In the genomic region with DNA sequence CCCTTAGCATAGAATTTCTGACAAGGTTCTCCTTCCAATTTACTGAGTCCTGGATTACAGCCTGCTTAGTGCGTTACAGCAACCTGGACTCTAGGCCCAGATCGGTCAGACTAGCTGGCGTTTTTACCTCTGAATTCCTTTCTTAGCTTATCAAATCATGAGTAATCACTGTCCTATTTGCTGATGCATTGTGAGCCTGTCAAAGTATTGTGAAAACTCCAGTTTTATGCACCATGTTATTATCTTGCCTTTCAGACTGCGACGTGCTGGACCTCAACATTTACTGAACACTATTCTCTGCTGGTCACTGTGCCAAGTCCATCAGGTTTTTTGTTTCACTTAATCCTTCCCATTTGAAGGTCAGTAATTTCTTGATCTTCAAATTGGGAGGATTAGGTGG, we compare ENCODE assay signal across 27 cellular contexts. TPM values are rescaled to one million over a fixed set of nuclear protein-coding genes. Genes with fewer than 3 reads are reported as not detected.
DNase-seq lines count a peak whose midpoint lies in the region; ATAC-seq and TF ChIP-seq lines count a peak whose summit lies in the region.
"Had no signal": no experiment of that assay in that cellular context is flagged by ENCODE, and none has a peak within 500 bp of the region (broad histone marks: within the 10 kb centered on the region; RNA-seq: fewer than 3 reads in every experiment).

No MANE protein-coding gene starts in this region.

- no peak overlapping the region for H3K4me3 Mint-ChIP-seq in activated T-helper 17 cell treated with anti-CD3 and anti-CD28 coated beads, Interleukin-2, amount 50 U/mL, for 72 hours
- H3K4me3 Mint-ChIP-seq in progenitor cell of endocrine pancreas (ENCODE audit: low read depth) (no peak overlapping the region), T-cell (no peak overlapping the region)
- H3K4me3 Mint-ChIP-seq: activated CD4-positive, alpha-beta T cell treated with anti-CD3 and anti-CD28 coated beads for 36 hours; activated CD8-positive, alpha-beta T cell treated with anti-CD3 and anti-CD28 coated beads, Interleukin-2, amount 10 ng/mL, durations not matched to agents 7 days and 5 days; activated naive CD8-positive, alpha-beta T cell treated with anti-CD3 and anti-CD28 coated beads, Interleukin-2, amount 10 ng/mL, durations not matched to agents 7 days and 5 days; effector memory CD8-positive, alpha-beta T cell; stimulated activated naive CD8-positive, alpha-beta T cell treated with anti-CD3 and anti-CD28 coated beads, Interleukin-15, amount 100 ng/mL, for 72 hours; T-helper 1 cell treated with Interleukin-12 subunit alpha and Interleukin-12 subunit beta and Interleukin-4 antibody, amounts not matched to agents 30 μg/mL and 1 μg/mL, for 36 hours had no signal

- ATAC-seq in activated T-helper 17 cell treated with anti-CD3 and anti-CD28 coated beads, Interleukin-2, amount 50 U/mL, for 72 hours (replicated peaks) = no peak
- ATAC-seq in T-cell (replicated peaks in 1 of 4) = no peak
- ATAC-seq: activated CD4-positive, alpha-beta T cell treated with anti-CD3 and anti-CD28 coated beads for 36 hours; activated CD8-positive, alpha-beta T cell treated with anti-CD3 and anti-CD28 coated beads, Interleukin-2, amount 10 ng/mL, durations not matched to agents 7 days and 5 days; effector memory CD8-positive, alpha-beta T cell; esophagus mucosa; left lobe of liver; stimulated activated naive CD8-positive, alpha-beta T cell treated with anti-CD3 and anti-CD28 coated beads, Interleukin-15, amount 100 ng/mL, for 72 hours had no signal

- H3K27me3 Mint-ChIP-seq in activated T-helper 17 cell treated with anti-CD3 and anti-CD28 coated beads, Interleukin-2, amount 50 U/mL, for 72 hours = no peaks in the 10 kb centered on the region
- H3K27me3 Mint-ChIP-seq in progenitor cell of endocrine pancreas = no peaks in the 10 kb centered on the region
- H3K27me3 Mint-ChIP-seq in T-cell = no peaks in the 10 kb centered on the region
- H3K27me3 Mint-ChIP-seq: activated CD4-positive, alpha-beta T cell treated with anti-CD3 and anti-CD28 coated beads for 36 hours; activated naive CD8-positive, alpha-beta T cell treated with anti-CD3 and anti-CD28 coated beads, Interleukin-2, amount 10 ng/mL, durations not matched to agents 7 days and 5 days; effector memory CD8-positive, alpha-beta T cell; stimulated activated naive CD8-positive, alpha-beta T cell treated with anti-CD3 and anti-CD28 coated beads, Interleukin-15, amount 100 ng/mL, for 72 hours had no signal

- H3K4me3 ChIP-seq in fibroblast of the aortic adventitia (ENCODE audit: low read depth, low read length) = no peak overlapping the region
- H3K4me3 ChIP-seq: colonic mucosa, skin epidermis, thyroid gland had no signal

- CTCF ChIA-PET in T-cell (lab: Charles Lee) = interaction anchor here in 1 of 2 donors (0.5 kb wide), 1 partner anchor 37 kb away, joined by 3 read pairs; no protein-coding TSS in a partner anchor

- DNase-seq in NCI-H2227 (lab: John Stamatoyannopoulos, UW; ENCODE audit: unreplicated experiment) = peak; percentile 63
- peak; percentile 58 for DNase-seq in fibroblast of the aortic adventitia (ENCODE audit: low read depth)
- DNase-seq in progenitor cell of endocrine pancreas (ENCODE audit: low spot score, unreplicated experiment) = no peak
- no peak for DNase-seq in NCI-H2029 treated with DMSO at 0.1 percent for 48 hours (lab: John Stamatoyannopoulos, UW)
- DNase-seq in NCI-H774 (lab: John Stamatoyannopoulos, UW) = no peak
- no peak for DNase-seq in NCI-H748 (lab: John Stamatoyannopoulos, UW; ENCODE audit: unreplicated experiment)
- no peak for DNase-seq in T-cell
- DNase-seq: activated CD4-positive, alpha-beta T cell treated with anti-CD3 and anti-CD28 coated beads for 36 hours; activated CD8-positive, alpha-beta T cell treated with anti-CD3 and anti-CD28 coated beads, Interleukin-2, amount 10 ng/mL, durations not matched to agents 7 days and 5 days; activated effector memory CD4-positive, alpha-beta T cell treated with anti-CD3 and anti-CD28 coated beads, Interleukin-2, amount 50 U/mL, for 16 hours; activated naive CD8-positive, alpha-beta T cell treated with anti-CD3 and anti-CD28 coated beads, Interleukin-2, amount 10 ng/mL, durations not matched to agents 7 days and 5 days; colonic mucosa; effector memory CD8-positive, alpha-beta T cell; foreskin melanocyte; NCI-H1092; NCI-H1694 treated with DMSO at 0.1 percent for 48 hours; NCI-H2171 treated with DMSO at 0.1 percent for 48 hours; NCI-H748 treated with DMSO at 0.1 percent for 48 hours; occipital lobe; retina; stimulated activated naive CD8-positive, alpha-beta T cell treated with anti-CD3 and anti-CD28 coated beads, Interleukin-15, amount 100 ng/mL, for 72 hours; thyroid gland had no signal

- H3K27ac Mint-ChIP-seq in activated T-helper 17 cell treated with anti-CD3 and anti-CD28 coated beads, Interleukin-2, amount 50 U/mL, for 72 hours = peak overlapping the region; percentile 48
- H3K27ac Mint-ChIP-seq in progenitor cell of endocrine pancreas (peak overlapping the region; percentile 4), T-cell (no peak overlapping the region)
- H3K27ac Mint-ChIP-seq: activated CD4-positive, alpha-beta T cell treated with anti-CD3 and anti-CD28 coated beads for 36 hours; activated CD8-positive, alpha-beta T cell treated with anti-CD3 and anti-CD28 coated beads, Interleukin-2, amount 10 ng/mL, durations not matched to agents 7 days and 5 days; activated naive CD8-positive, alpha-beta T cell treated with anti-CD3 and anti-CD28 coated beads, Interleukin-2, amount 10 ng/mL, durations not matched to agents 7 days and 5 days; effector memory CD8-positive, alpha-beta T cell; T-helper 1 cell treated with Interleukin-12 subunit alpha and Interleukin-12 subunit beta and Interleukin-4 antibody, amounts not matched to agents 30 μg/mL and 1 μg/mL, for 36 hours had no signal

- no peaks in the 10 kb centered on the region for H3K9me3 Mint-ChIP-seq in activated T-helper 17 cell treated with anti-CD3 and anti-CD28 coated beads, Interleukin-2, amount 50 U/mL, for 72 hours
- H3K9me3 Mint-ChIP-seq in progenitor cell of endocrine pancreas (ENCODE audit: low read depth) = no peaks in the 10 kb centered on the region
- no peaks in the 10 kb centered on the region for H3K9me3 Mint-ChIP-seq in T-cell
- H3K9me3 Mint-ChIP-seq: activated naive CD8-positive, alpha-beta T cell treated with anti-CD3 and anti-CD28 coated beads, Interleukin-2, amount 10 ng/mL, durations not matched to agents 7 days and 5 days; effector memory CD8-positive, alpha-beta T cell; stimulated activated naive CD8-positive, alpha-beta T cell treated with anti-CD3 and anti-CD28 coated beads, Interleukin-15, amount 100 ng/mL, for 72 hours; T-helper 1 cell treated with Interleukin-12 subunit alpha and Interleukin-12 subunit beta and Interleukin-4 antibody, amounts not matched to agents 30 μg/mL and 1 μg/mL, for 36 hours had no signal

- POLR2A ChIA-PET in T-cell (lab: Charles Lee) = interaction anchor here in 1 of 2 donors (0.9 kb wide), 1 partner anchor 9 kb away, joined by 4 read pairs; no protein-coding TSS in a partner anchor

- no peak for TF ChIP-seq CTCF in fibroblast of the aortic adventitia (IDR thresholded peaks at IDR 0.05; ENCODE audit: insufficient read depth, low read length)
- TF ChIP-seq CTCF in progenitor cell of endocrine pancreas (IDR thresholded peaks at IDR 0.05; ENCODE audit: unreplicated experiment) = no peak

- H3K36me3 Mint-ChIP-seq in activated T-helper 17 cell treated with anti-CD3 and anti-CD28 coated beads, Interleukin-2, amount 50 U/mL, for 72 hours (ENCODE audit: low read depth) = peaks cover 97% of the 10 kb centered on the region
- H3K36me3 Mint-ChIP-seq in progenitor cell of endocrine pancreas (ENCODE audit: insufficient read depth) (peaks cover 46% of the 10 kb centered on the region), T-cell (peaks cover 70% of the 10 kb centered on the region)

- H3K4me1 Mint-ChIP-seq in activated T-helper 17 cell treated with anti-CD3 and anti-CD28 coated beads, Interleukin-2, amount 50 U/mL, for 72 hours = peaks cover 8% of the 10 kb centered on the region
- peaks cover 7% of the 10 kb centered on the region for H3K4me1 Mint-ChIP-seq in progenitor cell of endocrine pancreas (ENCODE audit: low read depth)
- H3K4me1 Mint-ChIP-seq in T-cell = no peaks in the 10 kb centered on the region
- H3K4me1 Mint-ChIP-seq: activated naive CD8-positive, alpha-beta T cell treated with anti-CD3 and anti-CD28 coated beads, Interleukin-2, amount 10 ng/mL, durations not matched to agents 7 days and 5 days had no signal

RNA-seq across cellular contexts. Expression of a gene that starts 31.4 kb away (rescaled TPM):
- total RNA-seq in activated T-helper 17 cell treated with anti-CD3 and anti-CD28 coated beads, Interleukin-2, amount 50 U/mL, for 72 hours = 10 to 100 TPM; 30.1 to 33.9 TPM
- 41.5 and 44.8 TPM in 2 replicates for total RNA-seq in fibroblast of the aortic adventitia (ENCODE audit: low replicate concordance)
- total RNA-seq in progenitor cell of endocrine pancreas = 62.7 and 63.3 TPM in 2 replicates
- 10 to 100 TPM; 47.7 to 58.1 (median 54.2) TPM for total RNA-seq in T-cell

RNA-seq across cellular contexts. Expression of a gene that starts 59.7 kb away (rescaled TPM):
- 10 to 100 TPM; 12.0 to 15.9 TPM for total RNA-seq in activated T-helper 17 cell treated with anti-CD3 and anti-CD28 coated beads, Interleukin-2, amount 50 U/mL, for 72 hours
- not detected in 2 replicates for total RNA-seq in fibroblast of the aortic adventitia (ENCODE audit: low replicate concordance)
- total RNA-seq in progenitor cell of endocrine pancreas = 1.6 and 3.7 TPM in 2 replicates
- 1 to 10 TPM; 2.8 to 6.4 (median 4.9) TPM for total RNA-seq in T-cell

Comparison
In these comparisons a context has a peak if more than half of its experiments do, and no peak if none do; other contexts are left out.
1. DNase-seq: peak in NCI-H2227 (single experiment) and fibroblast of the aortic adventitia (single experiment); none in progenitor cell of endocrine pancreas (single experiment), NCI-H2029 treated with DMSO at 0.1 percent for 48 hours (single experiment), NCI-H774 (single experiment), NCI-H748 (single experiment) and T-cell (0 of 34).
2. H3K27ac Mint-ChIP-seq: peak in activated T-helper 17 cell treated with anti-CD3 and anti-CD28 coated beads, Interleukin-2, amount 50 U/mL, for 72 hours (single experiment) and progenitor cell of endocrine pancreas (single experiment); none in T-cell (0 of 2).